Comparison of ENCODE assay signal across 12 cellular contexts in genomic region chr22:45328261-45328660, GRCh38. TPM values are rescaled to one million over a fixed set of nuclear protein-coding genes. Genes with fewer than 3 reads are reported as not detected.
A peak's percentile ranks its signal among the peaks of the same experiment; 100 is the strongest.
DNase-seq lines count a peak whose midpoint lies in the region; ATAC-seq and TF ChIP-seq lines count a peak whose summit lies in the region.
"Not testable (repeated sequence)": the region's sequence is repeated elsewhere in the genome, so short reads cannot be mapped to it uniquely, and the experiment has no call there.
"Had no signal": no experiment of that assay in that cellular context is flagged by ENCODE, and none has a peak within 500 bp of the region (broad histone marks: within the 10 kb centered on the region; RNA-seq: fewer than 3 reads in every experiment).

No MANE protein-coding gene starts in this region.

- peak overlapping the region; percentile 34 for H3K27ac Mint-ChIP-seq in activated T-helper 1 cell treated with anti-CD3 and anti-CD28 coated beads, Interleukin-12 subunit alpha, Interleukin-12 subunit beta, Interleukin-2, Interleukin-4 antibody, amounts not matched to agents 30 ng/mL and 10 ng/mL and 1 ng/mL, durations not matched to agents 14 hours and 24 hours and 36 hours
- H3K27ac Mint-ChIP-seq in dendritic cell treated with granulocyte-macrophage colony-stimulating factor and Interleukin-4, amounts not matched to agents 40 ng/mL and 50 ng/mL, for 4 days = peak overlapping the region; percentile 79
- not testable (repeated sequence) for H3K27ac Mint-ChIP-seq in naive thymus-derived CD4-positive, alpha-beta T cell

- TF ChIP-seq CTCF in GM06990 (IDR thresholded peaks at IDR 0.05; ENCODE audit: insufficient read depth, low read length, poor library complexity, severe bottlenecking); liver (IDR thresholded peaks at IDR 0.05; ENCODE audit: low read depth, low read length, missing input control); gastrocnemius medialis (IDR thresholded peaks at IDR 0.05 in 4 of 5, conservative IDR thresholded peaks at IDR 0.05 in 1 of 5): not testable (repeated sequence)

- POLR2A ChIA-PET in naive thymus-derived CD4-positive, alpha-beta T cell (lab: Charles Lee) = interaction anchor here (0.6 kb wide), 1 partner anchor 31 kb away, joined by 5 read pairs; no protein-coding TSS in a partner anchor

- not testable (repeated sequence) for H3K4me1 ChIP-seq in liver (ENCODE audit: control insufficient read depth in 4 of 4, insufficient read depth in 4 of 4, low read length in 3 of 4); naive thymus-derived CD4-positive, alpha-beta T cell (ENCODE audit: control insufficient read depth in 2 of 2, insufficient read depth in 2 of 2, low read length in 2 of 2)
- peaks cover 49 to 51% of the 10 kb centered on the region in 2 donors for H3K4me1 ChIP-seq in gastrocnemius medialis

- peaks cover 48% of the 10 kb centered on the region for H3K36me3 Mint-ChIP-seq in activated T-helper 1 cell treated with anti-CD3 and anti-CD28 coated beads, Interleukin-12 subunit alpha, Interleukin-12 subunit beta, Interleukin-2, Interleukin-4 antibody, amounts not matched to agents 30 ng/mL and 10 ng/mL and 1 ng/mL, durations not matched to agents 14 hours and 24 hours and 36 hours (ENCODE audit: low read depth)
- peaks cover 82% of the 10 kb centered on the region for H3K36me3 Mint-ChIP-seq in dendritic cell treated with granulocyte-macrophage colony-stimulating factor and Interleukin-4, amounts not matched to agents 40 ng/mL and 50 ng/mL, for 4 days (ENCODE audit: low read depth)
- peaks cover 10 to 55% (median 25%) of the 10 kb centered on the region in 5 donors for H3K36me3 Mint-ChIP-seq in naive thymus-derived CD4-positive, alpha-beta T cell

- in situ Hi-C loops in gastrocnemius medialis (cut with MboI; ENCODE audit: low sequenced_read_pairs in 4 of 4) = not testable (repeated sequence)

- not testable (repeated sequence) for H3K36me3 ChIP-seq in GM06990 (ENCODE audit: control insufficient read depth, insufficient read depth, low read length); liver (ENCODE audit: control insufficient read depth in 4 of 4, insufficient read depth in 3 of 4, low read depth in 1 of 4, low read length in 3 of 4)
- peaks cover 12 to 85% (median 20%) of the 10 kb centered on the region in 3 experiments for H3K36me3 ChIP-seq in naive thymus-derived CD4-positive, alpha-beta T cell (ENCODE audit: control insufficient read depth in 2 of 3, insufficient read depth in 3 of 3, low read length in 3 of 3)
- peaks cover 0 to 26% of the 10 kb centered on the region in 2 donors for H3K36me3 ChIP-seq in gastrocnemius medialis

- not testable (repeated sequence) for H3K9ac ChIP-seq in liver (ENCODE audit: low read depth in 1 of 2, low read length in 2 of 2)

- H3K4me3 Mint-ChIP-seq in activated T-helper 1 cell treated with anti-CD3 and anti-CD28 coated beads, Interleukin-12 subunit alpha, Interleukin-12 subunit beta, Interleukin-2, Interleukin-4 antibody, amounts not matched to agents 30 ng/mL and 10 ng/mL and 1 ng/mL, durations not matched to agents 14 hours and 24 hours and 36 hours; dendritic cell treated with granulocyte-macrophage colony-stimulating factor and Interleukin-4, amounts not matched to agents 40 ng/mL and 50 ng/mL, for 4 days; naive thymus-derived CD4-positive, alpha-beta T cell: not testable (repeated sequence)

- TF ChIP-seq RAD21 in liver (IDR thresholded peaks at IDR 0.05) = not testable (repeated sequence)

- CTCF ChIA-PET in naive thymus-derived CD4-positive, alpha-beta T cell (lab: Charles Lee) = not testable (repeated sequence)

- H3K9me3 Mint-ChIP-seq in activated T-helper 1 cell treated with anti-CD3 and anti-CD28 coated beads, Interleukin-12 subunit alpha, Interleukin-12 subunit beta, Interleukin-2, Interleukin-4 antibody, amounts not matched to agents 30 ng/mL and 10 ng/mL and 1 ng/mL, durations not matched to agents 14 hours and 24 hours and 36 hours; dendritic cell treated with granulocyte-macrophage colony-stimulating factor and Interleukin-4, amounts not matched to agents 40 ng/mL and 50 ng/mL, for 4 days; naive thymus-derived CD4-positive, alpha-beta T cell: not testable (repeated sequence)

- not testable (repeated sequence) for H3K27me3 ChIP-seq in GM06990 (replicated peaks; ENCODE audit: control insufficient read depth, insufficient read depth, low read length); liver (ENCODE audit: control insufficient read depth in 4 of 4, insufficient read depth in 4 of 4, low read length in 3 of 4); naive thymus-derived CD4-positive, alpha-beta T cell (ENCODE audit: control insufficient read depth in 2 of 2, insufficient read depth in 2 of 2, low read length in 2 of 2); gastrocnemius medialis

- ATAC-seq in Right ventricle myocardium superior (ENCODE audit: poor library complexity); naive thymus-derived CD4-positive, alpha-beta T cell; gastrocnemius medialis: not testable (repeated sequence)

- WGBS in liver = 78% methylated on average over 8 of the region's 8 CpGs

- not testable (repeated sequence) for H3K9me3 ChIP-seq in liver (ENCODE audit: control insufficient read depth in 4 of 4, low read length in 3 of 4); naive thymus-derived CD4-positive, alpha-beta T cell (ENCODE audit: control insufficient read depth in 2 of 3, low read length in 3 of 3); gastrocnemius medialis

- not testable (repeated sequence) for H3K27me3 Mint-ChIP-seq in activated T-helper 1 cell treated with anti-CD3 and anti-CD28 coated beads, Interleukin-12 subunit alpha, Interleukin-12 subunit beta, Interleukin-2, Interleukin-4 antibody, amounts not matched to agents 30 ng/mL and 10 ng/mL and 1 ng/mL, durations not matched to agents 14 hours and 24 hours and 36 hours (ENCODE audit: insufficient read depth); dendritic cell treated with granulocyte-macrophage colony-stimulating factor and Interleukin-4, amounts not matched to agents 40 ng/mL and 50 ng/mL, for 4 days; naive thymus-derived CD4-positive, alpha-beta T cell

- H3K4me3 ChIP-seq in GM06990 (replicated peaks; ENCODE audit: low read depth, low read length); liver (ENCODE audit: low read depth in 1 of 3, low read length in 3 of 3); naive thymus-derived CD4-positive, alpha-beta T cell (ENCODE audit: low read length); gastrocnemius medialis: not testable (repeated sequence)

- DNase-seq in GM06990 (ENCODE audit: extremely low read depth, insufficient read length) (peak; percentile 42), Right ventricle myocardium superior (peak; percentile 16)
- DNase-seq in activated T-helper 1 cell treated with anti-CD3 and anti-CD28 coated beads, Interleukin-12 subunit alpha, Interleukin-12 subunit beta, Interleukin-2, Interleukin-4 antibody, amounts not matched to agents 30 ng/mL and 10 ng/mL and 1 ng/mL, durations not matched to agents 14 hours and 24 hours and 36 hours (ENCODE audit: low spot score); naive thymus-derived CD4-positive, alpha-beta T cell; gastrocnemius medialis: not testable (repeated sequence)

- intact Hi-C loops in activated T-helper 1 cell treated with anti-CD3 and anti-CD28 coated beads, Interleukin-12 subunit alpha, Interleukin-12 subunit beta, Interleukin-2, Interleukin-4 antibody, amounts not matched to agents 30 ng/mL and 10 ng/mL and 1 ng/mL, durations not matched to agents 14 hours and 24 hours and 36 hours (cut with micrococcal nuclease); dendritic cell treated with granulocyte-macrophage colony-stimulating factor and Interleukin-4, amounts not matched to agents 40 ng/mL and 50 ng/mL, for 4 days (cut with micrococcal nuclease); Right ventricle myocardium superior (cut with DNase I); naive thymus-derived CD4-positive, alpha-beta T cell (cut with micrococcal nuclease): not testable (repeated sequence)
- intact Hi-C loops in gastrocnemius medialis (cut with DNase I; ENCODE audit: low total_unique reads) = loop anchor here (10.0 kb wide), 1 partner anchor 707 kb away; no protein-coding TSS in a partner anchor

- peaks cover 21% of the 10 kb centered on the region for H3K4me1 Mint-ChIP-seq in activated T-helper 1 cell treated with anti-CD3 and anti-CD28 coated beads, Interleukin-12 subunit alpha, Interleukin-12 subunit beta, Interleukin-2, Interleukin-4 antibody, amounts not matched to agents 30 ng/mL and 10 ng/mL and 1 ng/mL, durations not matched to agents 14 hours and 24 hours and 36 hours (ENCODE audit: low read depth)
- peaks cover 15% of the 10 kb centered on the region for H3K4me1 Mint-ChIP-seq in dendritic cell treated with granulocyte-macrophage colony-stimulating factor and Interleukin-4, amounts not matched to agents 40 ng/mL and 50 ng/mL, for 4 days (ENCODE audit: low read depth)
- peaks cover 12 to 27% (median 19%) of the 10 kb centered on the region in 7 donors for H3K4me1 Mint-ChIP-seq in naive thymus-derived CD4-positive, alpha-beta T cell

- TF ChIP-seq POLR2A in gastrocnemius medialis (IDR thresholded peaks at IDR 0.05) = not testable (repeated sequence)

- H3K27ac ChIP-seq in liver (ENCODE audit: low read depth in 1 of 2, low read length in 2 of 2) = peak overlapping the region; percentile 83 to 87
- H3K27ac ChIP-seq in naive thymus-derived CD4-positive, alpha-beta T cell (ENCODE audit: low read depth, low read length) = peak overlapping the region; percentile 32
- peak overlapping the region; percentile 88 to 91 (median 90) for H3K27ac ChIP-seq in gastrocnemius medialis

RNA-seq across cellular contexts. Expression of gene FAM118A, which starts 18.5 kb away (rescaled TPM):
- total RNA-seq in activated T-helper 1 cell treated with anti-CD3 and anti-CD28 coated beads, Interleukin-12 subunit alpha, Interleukin-12 subunit beta, Interleukin-2, Interleukin-4 antibody, amounts not matched to agents 30 ng/mL and 10 ng/mL and 1 ng/mL, durations not matched to agents 14 hours and 24 hours and 36 hours = 30.7 and 38.6 TPM in 2 replicates
- total RNA-seq in Right ventricle myocardium superior (21.1 TPM), liver (10 to 100 TPM in 1 of 2 donors, 1 to 10 TPM in 1; 4.7 to 36.0 TPM), gastrocnemius medialis (10 to 100 TPM in 3 of 4 donors, 1 to 10 TPM in 1; 4.1 to 30.0 (median 24.2) TPM)
- polyA plus RNA-seq in liver = 1 to 10 TPM; 4.9 to 6.3 TPM
- total RNA-seq in naive thymus-derived CD4-positive, alpha-beta T cell = 100 to 1,000 TPM in 4 of 5 experiments, 10 to 100 TPM in 1; 61.3 to 216 (median 111) TPM
- 10 to 100 TPM; 54.0 to 81.6 TPM for polyA plus RNA-seq in naive thymus-derived CD4-positive, alpha-beta T cell

RNA-seq across cellular contexts. Expression of gene UPK3A, which starts 43.5 kb away (rescaled TPM):
- not detected in 2 replicates for total RNA-seq in activated T-helper 1 cell treated with anti-CD3 and anti-CD28 coated beads, Interleukin-12 subunit alpha, Interleukin-12 subunit beta, Interleukin-2, Interleukin-4 antibody, amounts not matched to agents 30 ng/mL and 10 ng/mL and 1 ng/mL, durations not matched to agents 14 hours and 24 hours and 36 hours
- 0.65 TPM for total RNA-seq in Right ventricle myocardium superior
- total RNA-seq in liver = under 1 TPM in 1 of 2 donors, not detected in 1; 0.42 TPM
- not detected for polyA plus RNA-seq in liver
- under 1 TPM in 1 of 5 experiments, not detected in 4; 0.61 TPM for total RNA-seq in naive thymus-derived CD4-positive, alpha-beta T cell
- under 1 TPM in 1 of 2 donors, not detected in 1; 0.25 TPM for polyA plus RNA-seq in naive thymus-derived CD4-positive, alpha-beta T cell
- total RNA-seq in gastrocnemius medialis = 1 to 10 TPM in 2 of 4 donors, under 1 TPM in 2; 0.70 to 6.4 (median 2.1) TPM
- total RNA-seq: Calu3; CD8-positive, alpha-beta T cell; GM12878; H9 had no signal
- polyA plus RNA-seq: AG04450, GM12878 had no signal

Comparison
In these comparisons a context has a peak if more than half of its experiments do, and no peak if none do; other contexts are left out.
1. H3K27ac ChIP-seq: peak in every context shown above with its lines; median percentile 90 in gastrocnemius medialis; 85 in liver; 32 in naive thymus-derived CD4-positive, alpha-beta T cell.